29 cellular contexts compared by ENCODE assay signal in genomic region chr5:100789641-100790160, GRCh38.
DNase-seq lines count a peak whose midpoint lies in the region; ATAC-seq lines count a peak whose summit lies in the region.
"Had no signal": no experiment of that assay in that cellular context is flagged by ENCODE, and none has a peak within 500 bp of the region (broad histone marks: within the 10 kb centered on the region; RNA-seq: fewer than 3 reads in every experiment).

No MANE protein-coding gene starts in this region.

- H3K79me1 ChIP-seq in trophoblast cell (ENCODE audit: low read length) = peaks cover 2% of the 10 kb centered on the region

- peak overlapping the region; percentile 71 for H3K27ac Mint-ChIP-seq in activated T-helper 2 cell treated with anti-CD3 and anti-CD28 coated beads, Interferon-gamma antibody, Interleukin-2, Interleukin-4, amounts not matched to agents 10 μg/mL and 5 μg/mL and 100 μg/mL, durations not matched to agents 14 hours and 24 hours and 36 hours
- H3K27ac Mint-ChIP-seq: endodermal cell; stimulated activated naive B cell treated with anti-CD40 and anti-IgM and Interleukin-4, amounts not matched to agents 10 μg/mL and 1 μg/mL and 100 μg/mL, for 72 hours had no signal

- no peak overlapping the region for H3K4me2 ChIP-seq in trophoblast cell (ENCODE audit: low read length)

- H4K91ac ChIP-seq in trophoblast cell (ENCODE audit: low read depth, low read length) = peak overlapping the region; percentile 4

- H4K12ac ChIP-seq in trophoblast cell (ENCODE audit: low read depth, low read length) = no peak overlapping the region

- H3K18ac ChIP-seq in trophoblast cell (ENCODE audit: low read length) = no peak overlapping the region

- H4K8ac ChIP-seq in trophoblast cell (ENCODE audit: low read depth, low read length) = no peak overlapping the region

- no peak overlapping the region for H3K4ac ChIP-seq in trophoblast cell (ENCODE audit: low read depth, low read length)

- no peak overlapping the region for H2AFZ ChIP-seq in trophoblast cell (ENCODE audit: insufficient read depth, low read length, poor library complexity)

- no peaks in the 10 kb centered on the region for H3K36me3 Mint-ChIP-seq in activated T-cell treated with anti-CD3 and anti-CD28 coated beads, Interleukin-2, amount 50 U/mL, for 4 hours (ENCODE audit: insufficient read depth)
- H3K36me3 Mint-ChIP-seq in activated T-helper 2 cell treated with anti-CD3 and anti-CD28 coated beads, Interferon-gamma antibody, Interleukin-2, Interleukin-4, amounts not matched to agents 10 μg/mL and 5 μg/mL and 100 μg/mL, durations not matched to agents 14 hours and 24 hours and 36 hours (ENCODE audit: low read depth) = peaks cover 15% of the 10 kb centered on the region

- intact Hi-C loops in activated T-helper 2 cell treated with anti-CD3 and anti-CD28 coated beads, Interferon-gamma antibody, Interleukin-2, Interleukin-4, amounts not matched to agents 10 μg/mL and 5 μg/mL and 100 μg/mL, durations not matched to agents 14 hours and 24 hours and 36 hours (cut with micrococcal nuclease) = no loop called here

- H3K4me1 Mint-ChIP-seq in activated T-cell treated with anti-CD3 and anti-CD28 coated beads, Interleukin-2, amount 50 U/mL, for 4 hours (ENCODE audit: low read depth) = peaks cover 3% of the 10 kb centered on the region
- peaks cover 21% of the 10 kb centered on the region for H3K4me1 Mint-ChIP-seq in activated T-helper 2 cell treated with anti-CD3 and anti-CD28 coated beads, Interferon-gamma antibody, Interleukin-2, Interleukin-4, amounts not matched to agents 10 μg/mL and 5 μg/mL and 100 μg/mL, durations not matched to agents 14 hours and 24 hours and 36 hours (ENCODE audit: low read depth)

- H2BK5ac ChIP-seq in trophoblast cell (ENCODE audit: low read depth, low read length, poor library complexity) = peak overlapping the region; percentile 27

- peak; percentile 59 to 72 for ATAC-seq in activated T-cell treated with anti-CD3 and anti-CD28 coated beads, Interleukin-2, amount 50 U/mL, for 4 hours
- ATAC-seq: left lung; Panc1; stimulated activated naive B cell treated with anti-CD40 and anti-IgM and Interleukin-4, amounts not matched to agents 10 μg/mL and 1 μg/mL and 100 μg/mL, for 72 hours had no signal

- H3K36me3 ChIP-seq in trophoblast cell (ENCODE audit: control insufficient read depth in 1 of 2, insufficient read depth in 2 of 2, low read length in 2 of 2) = no peaks in the 10 kb centered on the region
- H3K36me3 ChIP-seq: ascending aorta, HAP-1, heart left ventricle, left lung, right atrium auricular region, thoracic aorta had no signal

- H3K27ac ChIP-seq in trophoblast cell (ENCODE audit: low read depth, low read length) = no peak overlapping the region
- H3K27ac ChIP-seq: ascending aorta, C4-2B, heart left ventricle, right atrium auricular region, SK-N-MC, thoracic aorta had no signal

- no peaks in the 10 kb centered on the region for H3K9me3 Mint-ChIP-seq in activated T-cell treated with anti-CD3 and anti-CD28 coated beads, Interleukin-2, amount 50 U/mL, for 4 hours
- peaks cover 30% of the 10 kb centered on the region for H3K9me3 Mint-ChIP-seq in activated T-helper 2 cell treated with anti-CD3 and anti-CD28 coated beads, Interferon-gamma antibody, Interleukin-2, Interleukin-4, amounts not matched to agents 10 μg/mL and 5 μg/mL and 100 μg/mL, durations not matched to agents 14 hours and 24 hours and 36 hours

- H2BK120ac ChIP-seq in trophoblast cell (ENCODE audit: insufficient read depth, low read length, poor library complexity) = peak overlapping the region; percentile 37

- no peak overlapping the region for H3K4me3 Mint-ChIP-seq in activated T-cell treated with anti-CD3 and anti-CD28 coated beads, Interleukin-2, amount 50 U/mL, for 4 hours
- peak overlapping the region; percentile 26 for H3K4me3 Mint-ChIP-seq in activated T-helper 2 cell treated with anti-CD3 and anti-CD28 coated beads, Interferon-gamma antibody, Interleukin-2, Interleukin-4, amounts not matched to agents 10 μg/mL and 5 μg/mL and 100 μg/mL, durations not matched to agents 14 hours and 24 hours and 36 hours (ENCODE audit: low read depth)
- H3K4me3 Mint-ChIP-seq: endodermal cell; stimulated activated naive B cell treated with anti-CD40 and anti-IgM and Interleukin-4, amounts not matched to agents 10 μg/mL and 1 μg/mL and 100 μg/mL, for 72 hours had no signal

- H3K27me3 Mint-ChIP-seq in activated T-cell treated with anti-CD3 and anti-CD28 coated beads, Interleukin-2, amount 50 U/mL, for 4 hours (ENCODE audit: low read depth) = peaks cover 5% of the 10 kb centered on the region
- no peaks in the 10 kb centered on the region for H3K27me3 Mint-ChIP-seq in activated T-helper 2 cell treated with anti-CD3 and anti-CD28 coated beads, Interferon-gamma antibody, Interleukin-2, Interleukin-4, amounts not matched to agents 10 μg/mL and 5 μg/mL and 100 μg/mL, durations not matched to agents 14 hours and 24 hours and 36 hours (ENCODE audit: low read depth)
- H3K27me3 Mint-ChIP-seq: stimulated activated naive B cell treated with anti-CD40 and anti-IgM and Interleukin-4, amounts not matched to agents 10 μg/mL and 1 μg/mL and 100 μg/mL, for 72 hours had no signal

- H3K79me2 ChIP-seq in trophoblast cell (ENCODE audit: control insufficient read depth, insufficient read depth, low read length, poor library complexity) = no peaks in the 10 kb centered on the region

- WGBS in trophoblast cell (ENCODE audit: extremely low coverage, insufficient coverage, insufficient read length) = no CpG with 5 or more reads among the region's 6 CpGs

- no peak overlapping the region for H3K4me3 ChIP-seq in trophoblast cell (ENCODE audit: low read depth, low read length)
- H3K4me3 ChIP-seq: ascending aorta, HAP-1, heart left ventricle, left lung, right atrium auricular region, SK-N-MC, thoracic aorta had no signal

- H3K4me1 ChIP-seq in trophoblast cell (ENCODE audit: control insufficient read depth in 1 of 2, insufficient read depth in 2 of 2, low read length in 2 of 2) = peaks cover 0 to 6% of the 10 kb centered on the region in 2 experiments
- H3K4me1 ChIP-seq: ascending aorta, HAP-1, left lung, right atrium auricular region had no signal

- H2BK12ac ChIP-seq in trophoblast cell (ENCODE audit: low read length) = peak overlapping the region; percentile 8

- H3K14ac ChIP-seq in trophoblast cell (ENCODE audit: low read length) = no peak overlapping the region

- no peak overlapping the region for H2AK5ac ChIP-seq in trophoblast cell (ENCODE audit: low read length)

- no peak overlapping the region for H3K9ac ChIP-seq in trophoblast cell (ENCODE audit: low read length)

- peaks cover 6% of the 10 kb centered on the region for H3K9me3 ChIP-seq in trophoblast cell (ENCODE audit: insufficient read depth, low read depth, low read length)
- H3K9me3 ChIP-seq: ascending aorta, HAP-1, right atrium auricular region had no signal

- H3K23ac ChIP-seq in trophoblast cell (ENCODE audit: low read length) = no peak overlapping the region

- DNase-seq in activated T-cell treated with anti-CD3 and anti-CD28 coated beads, Interleukin-2, amount 50 U/mL, for 4 hours = no peak
- no peak for DNase-seq in activated T-cell treated with anti-CD3 and anti-CD28 coated beads, Interleukin-2, amount 50 U/mL, for 1 hour
- DNase-seq in NOMO-1 (lab: John Stamatoyannopoulos, UW; ENCODE audit: unreplicated experiment in 2 of 2) (peak; percentile 3 to 57), trophoblast cell (no peak), COLO829 (ENCODE audit: low spot score) (no peak), NCI-H510A treated with DMSO at 0.1 percent for 48 hours (lab: John Stamatoyannopoulos, UW) (no peak)
- DNase-seq in activated T-helper 2 cell treated with anti-CD3 and anti-CD28 coated beads, Interferon-gamma antibody, Interleukin-2, Interleukin-4, amounts not matched to agents 10 μg/mL and 5 μg/mL and 100 μg/mL, durations not matched to agents 14 hours and 24 hours and 36 hours (ENCODE audit: low spot score) = no peak
- no peak for DNase-seq in central memory CD4-positive, alpha-beta T cell
- DNase-seq: ACHN; activated CD4-positive, alpha-beta T cell treated with anti-CD3 and anti-CD28 coated beads for 1 hour; activated CD8-positive, alpha-beta memory T cell treated with anti-CD3 and anti-CD28 coated beads, Interleukin-2, amount 50 U/mL, for 4 hours; activated naive CD4-positive, alpha-beta T cell treated with anti-CD3 and anti-CD28 coated beads, Interleukin-2, amount 50 U/mL, for 16 hours; heart left ventricle; KBM-7; left lung; midbrain; NCI-H2107; NCI-H524; nucleus accumbens; stimulated activated naive B cell treated with anti-CD40 and anti-IgM and Interleukin-4, amounts not matched to agents 10 μg/mL and 1 μg/mL and 100 μg/mL, for 72 hours; T1000 had no signal

- H3K27me3 ChIP-seq in trophoblast cell (ENCODE audit: insufficient read depth, low read length) = no peaks in the 10 kb centered on the region
- H3K27me3 ChIP-seq: ascending aorta, heart left ventricle, left lung, right atrium auricular region had no signal

Comparison
In these comparisons a context has a peak if more than half of its experiments do, and no peak if none do; other contexts are left out.
1. DNase-seq: peak in NOMO-1 (2 of 2); none in activated T-cell treated with anti-CD3 and anti-CD28 coated beads, Interleukin-2, amount 50 U/mL, for 4 hours (single experiment), activated T-cell treated with anti-CD3 and anti-CD28 coated beads, Interleukin-2, amount 50 U/mL, for 1 hour (single experiment), activated T-helper 2 cell treated with anti-CD3 and anti-CD28 coated beads, Interferon-gamma antibody, Interleukin-2, Interleukin-4, amounts not matched to agents 10 μg/mL and 5 μg/mL and 100 μg/mL, durations not matched to agents 14 hours and 24 hours and 36 hours (single experiment), trophoblast cell (0 of 2), COLO829 (single experiment), central memory CD4-positive, alpha-beta T cell (single experiment) and NCI-H510A treated with DMSO at 0.1 percent for 48 hours (single experiment).